Comparison of ENCODE assay signal across 1 cellular context in genomic region chr12:69502342-69503081, GRCh38.
TF ChIP-seq lines count a peak whose summit lies in the region.

No MANE protein-coding gene starts in this region.

TF ChIP-seq in HCT116, 20 proteins besides CTCF, POLR2A, EP300 and RAD21 (continued from another document):
- no peak for TF ChIP-seq REST (IDR thresholded peaks at IDR 0.05; ENCODE audit: low read depth)
- TF ChIP-seq TCF7L2 (IDR thresholded peaks at IDR 0.05; ENCODE audit: borderline replicate concordance, extremely low read depth, insufficient read depth, insufficient read length): no peak
- no peak for TF ChIP-seq ZFX (IDR thresholded peaks at IDR 0.05)
- no peak for TF ChIP-seq ATF3 (IDR thresholded peaks at IDR 0.05)
- TF ChIP-seq SIN3A (IDR thresholded peaks at IDR 0.05; ENCODE audit: low read depth): no peak
- peak; percentile 40; the same call in 1 of the 2 replicates for TF ChIP-seq MAX (IDR thresholded peaks at IDR 0.05)
